Comparison of ENCODE assay signal across 17 cellular contexts in the genomic region with DNA sequence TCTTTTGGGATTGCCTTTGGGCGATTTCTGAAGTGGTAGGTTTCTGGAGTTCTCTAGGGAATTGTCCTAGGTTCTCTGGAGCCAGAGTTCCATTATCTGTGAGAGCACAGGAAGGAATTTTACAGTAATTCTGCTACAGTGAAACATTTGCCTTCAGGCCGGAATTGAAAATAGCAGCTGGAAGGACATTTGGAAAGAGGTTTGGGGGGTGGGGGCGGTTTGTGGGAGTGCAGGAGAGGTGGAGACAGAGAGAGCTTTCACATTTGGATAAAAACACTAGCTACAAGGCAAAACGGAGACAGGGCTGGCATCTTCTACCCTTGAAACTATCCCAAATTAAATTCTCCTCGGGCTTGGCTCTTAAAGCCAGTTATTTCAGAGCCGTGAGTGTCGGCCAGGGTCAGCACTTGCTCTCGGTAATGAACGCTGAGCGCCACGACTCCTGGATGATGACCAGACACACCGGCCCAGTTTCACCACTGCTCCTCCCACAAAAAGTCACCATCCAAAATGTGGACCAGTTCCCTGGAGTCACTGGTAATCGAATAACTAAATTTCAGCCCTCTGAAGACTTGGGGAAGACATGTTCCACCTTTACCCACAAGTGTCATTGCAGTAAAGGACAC.
A peak's percentile ranks its signal among the peaks of the same experiment; 100 is the strongest.
DNase-seq lines count a peak whose midpoint lies in the region; ATAC-seq, FAIRE-seq and TF ChIP-seq lines count a peak whose summit lies in the region.
"Had no signal": no experiment of that assay in that cellular context is flagged by ENCODE, and none has a peak within 500 bp of the region (broad histone marks: within the 10 kb centered on the region; RNA-seq: fewer than 3 reads in every experiment).

No MANE protein-coding gene starts in this region.

- intact Hi-C loops in PC-9 (cut with micrococcal nuclease; ENCODE audit: unreplicated experiment), result loop anchor here (10.0 kb wide), 2 partner anchors 74 to 194 kb away; no protein-coding TSS in a partner anchor

- H4K20me1 ChIP-seq in PC-9 (ENCODE audit: insufficient read depth), result no peaks in the 10 kb centered on the region
- H4K20me1 ChIP-seq in fibroblast of lung (ENCODE audit: control insufficient read depth, extremely low read depth, insufficient read depth, low read length), result no peaks in the 10 kb centered on the region
- H4K20me1 ChIP-seq: BLaER1 had no signal

- H3K9ac ChIP-seq in fibroblast of lung (ENCODE audit: insufficient read depth, low read length), result no peak overlapping the region
- H3K9ac ChIP-seq: BLaER1 had no signal

- H3K4me3 ChIP-seq in PC-9 (no peak overlapping the region), fibroblast of lung (replicated peaks in 1 of 4; ENCODE audit: control extremely low read depth in 1 of 4, insufficient read depth in 1 of 4, low read depth in 3 of 4, low read length in 4 of 4) (no peak overlapping the region), upper lobe of left lung (no peak overlapping the region)
- H3K4me3 ChIP-seq: BLaER1 had no signal

- POLR2A ChIA-PET in PC-9 (lab: Charles Lee; ENCODE audit: unreplicated experiment), result no interaction called here

- H3K27me3 ChIP-seq in PC-9 (ENCODE audit: insufficient read depth, low read depth), result no peaks in the 10 kb centered on the region
- H3K27me3 ChIP-seq in fibroblast of lung (ENCODE audit: control insufficient read depth, insufficient read depth, low read length), result no peaks in the 10 kb centered on the region
- H3K27me3 ChIP-seq in upper lobe of left lung, result no peaks in the 10 kb centered on the region
- H3K27me3 ChIP-seq: BLaER1 had no signal

- CTCF ChIA-PET in PC-9 (lab: Charles Lee), result no interaction called here

- H3K4me1 ChIP-seq in PC-9 (replicated peaks; ENCODE audit: insufficient read depth), result peaks cover 25% of the 10 kb centered on the region
- H3K4me1 ChIP-seq in fibroblast of lung (ENCODE audit: control insufficient read depth, extremely low read depth, insufficient read depth, low read length), result no peaks in the 10 kb centered on the region
- H3K4me1 ChIP-seq in upper lobe of left lung, result peaks cover 11 to 24% (median 18%) of the 10 kb centered on the region in 4 donors
- H3K4me1 ChIP-seq: BLaER1 had no signal

- H3F3A ChIP-seq in PC-9 (ENCODE audit: insufficient read depth, low read depth), result peaks cover 29% of the 10 kb centered on the region; the same call in 1 of the 2 replicates

- H3K27ac ChIP-seq in PC-9 (no peak overlapping the region), fibroblast of lung (ENCODE audit: insufficient read depth, low read length) (no peak overlapping the region), upper lobe of left lung (peak overlapping the region in 1 of 4 donors; percentile 63)
- H3K27ac ChIP-seq: BLaER1 had no signal

- no TSS peak for BruUV-seq in PC-9 (replicated peaks; lab: Mats Ljungman, UMichigan)

- H3K36me3 ChIP-seq in PC-9 (ENCODE audit: low read depth), result no peaks in the 10 kb centered on the region
- no peaks in the 10 kb centered on the region for H3K36me3 ChIP-seq in fibroblast of lung (ENCODE audit: control insufficient read depth, insufficient read depth, low read length)
- no peaks in the 10 kb centered on the region for H3K36me3 ChIP-seq in upper lobe of left lung
- H3K36me3 ChIP-seq: BLaER1 had no signal

- H3K27me3 Mint-ChIP-seq in endothelial cell (ENCODE audit: unreplicated experiment), result peaks cover 1% of the 10 kb centered on the region

- no peaks in the 10 kb centered on the region for H3K9me3 Mint-ChIP-seq in endothelial cell (ENCODE audit: unreplicated experiment)
- H3K9me3 Mint-ChIP-seq: activated T-cell treated with anti-CD3 and anti-CD28 coated beads, Interleukin-2, amount 50 U/mL, for 24 hours had no signal

- DNase-seq in COLO829 (ENCODE audit: low spot score) (peak; percentile 63), PC-9 (no peak), fibroblast of lung (ENCODE audit: low read depth in 2 of 2) (no peak), myocyte (ENCODE audit: low read depth) (peak; percentile 72), upper lobe of left lung (no peak), GM12891 (ENCODE audit: insufficient read length, low spot score) (no peak), endothelial cell (ENCODE audit: low spot score) (no peak)
- no peak for DNase-seq in activated CD8-positive, alpha-beta memory T cell treated with anti-CD3 and anti-CD28 coated beads, Interleukin-2, amount 50 U/mL, for 4 hours
- DNase-seq: activated CD4-positive, alpha-beta T cell treated with anti-CD3 and anti-CD28 coated beads for 1 hour; activated T-cell treated with anti-CD3 and anti-CD28 coated beads, Interleukin-2, amount 50 U/mL, for 24 hours; effector memory CD4-positive, alpha-beta T cell; KG1; NCI-H187 treated with DMSO at 0.1 percent for 48 hours; nucleus accumbens had no signal

- H3K27ac Mint-ChIP-seq in endothelial cell (ENCODE audit: unreplicated experiment), result no peak overlapping the region
- H3K27ac Mint-ChIP-seq: activated T-cell treated with anti-CD3 and anti-CD28 coated beads, Interleukin-2, amount 50 U/mL, for 24 hours had no signal

- WGBS in upper lobe of left lung, 2 donors, result 73 to 74% methylated on average over 11 to 13 of the region's 13 CpGs

- H3K4me1 Mint-ChIP-seq in endothelial cell (ENCODE audit: unreplicated experiment), result peaks cover 44% of the 10 kb centered on the region

- TF ChIP-seq POLR2A in upper lobe of left lung (IDR thresholded peaks at IDR 0.05) (no peak), GM12891 (IDR thresholded peaks at IDR 0.05; ENCODE audit: low read depth, low read length) (no peak)

- H3K4me3 Mint-ChIP-seq in endothelial cell (ENCODE audit: unreplicated experiment), result no peak overlapping the region
- H3K4me3 Mint-ChIP-seq: activated T-cell treated with anti-CD3 and anti-CD28 coated beads, Interleukin-2, amount 50 U/mL, for 24 hours had no signal

- H2AFZ ChIP-seq in PC-9 (no peak overlapping the region), fibroblast of lung (ENCODE audit: low read length) (peak overlapping the region; percentile 36)

- H3K9me3 ChIP-seq in PC-9 (ENCODE audit: insufficient read depth, low read depth) (no peaks in the 10 kb centered on the region), fibroblast of lung (ENCODE audit: control insufficient read depth, insufficient read depth, low read depth, low read length) (no peaks in the 10 kb centered on the region), upper lobe of left lung (no peaks in the 10 kb centered on the region)
- H3K9me3 ChIP-seq: BLaER1 had no signal

- no peak for FAIRE-seq in GM12891 (lab: Jason Lieb, UNC)
- FAIRE-seq: G401.6, GM18507 had no signal

- H3K79me2 ChIP-seq in PC-9 (ENCODE audit: low read depth) (no peaks in the 10 kb centered on the region), fibroblast of lung (ENCODE audit: control insufficient read depth, insufficient read depth, low read length) (no peaks in the 10 kb centered on the region)

- no peak for TF ChIP-seq CTCF in PC-9 (conservative IDR thresholded peaks at IDR 0.05)
- TF ChIP-seq CTCF in fibroblast of lung (conservative IDR thresholded peaks at IDR 0.05 in 1 of 2, IDR thresholded peaks at IDR 0.05 in 1 of 2; ENCODE audit: low read depth in 1 of 2, low read length in 2 of 2), result no peak
- no peak for TF ChIP-seq CTCF in upper lobe of left lung (IDR thresholded peaks at IDR 0.05)
- no peak for TF ChIP-seq CTCF in endothelial cell (IDR thresholded peaks at IDR 0.05; ENCODE audit: unreplicated experiment)

- H3K36me3 Mint-ChIP-seq in endothelial cell (ENCODE audit: low read depth, unreplicated experiment), result peaks cover 4% of the 10 kb centered on the region

- H3K4me2 ChIP-seq in PC-9 (peak overlapping the region; percentile 37), fibroblast of lung (ENCODE audit: extremely low read depth, insufficient read depth, low read length) (no peak overlapping the region)
- H3K4me2 ChIP-seq: BLaER1 had no signal

- no peak for ATAC-seq in upper lobe of left lung (ENCODE audit: low FRiP score in 2 of 2)

- no peaks in the 10 kb centered on the region for H3K9me2 ChIP-seq in PC-9 (ENCODE audit: insufficient read depth)

- TF ChIP-seq EP300 in upper lobe of left lung (IDR thresholded peaks at IDR 0.05), result no peak

TF ChIP-seq in GM12891, 5 proteins besides CTCF, POLR2A, EP300 and RAD21:
- no peak for TF ChIP-seq PAX5 (IDR thresholded peaks at IDR 0.05; ENCODE audit: insufficient read depth, low read length, severe bottlenecking)
- no peak for TF ChIP-seq SPI1 (IDR thresholded peaks at IDR 0.05; ENCODE audit: low read depth, low read length)
- TF ChIP-seq TAF1 (IDR thresholded peaks at IDR 0.05; ENCODE audit: low read depth, low read length), result no peak
- TF ChIP-seq POU2F2 (IDR thresholded peaks at IDR 0.05; ENCODE audit: low read depth, low read length), result no peak
- no peak for TF ChIP-seq POLR2AphosphoS5 (IDR thresholded peaks at IDR 0.05; ENCODE audit: low read depth, low read length)

Comparison
In these comparisons a context has a peak if more than half of its experiments do, and no peak if none do; other contexts are left out.
1. DNase-seq: peak in COLO829 (single experiment) and myocyte (single experiment); none in PC-9 (0 of 2), fibroblast of lung (0 of 2), upper lobe of left lung (0 of 2), GM12891 (single experiment), activated CD8-positive, alpha-beta memory T cell treated with anti-CD3 and anti-CD28 coated beads, Interleukin-2, amount 50 U/mL, for 4 hours (single experiment) and endothelial cell (single experiment).